In the genomic region with DNA sequence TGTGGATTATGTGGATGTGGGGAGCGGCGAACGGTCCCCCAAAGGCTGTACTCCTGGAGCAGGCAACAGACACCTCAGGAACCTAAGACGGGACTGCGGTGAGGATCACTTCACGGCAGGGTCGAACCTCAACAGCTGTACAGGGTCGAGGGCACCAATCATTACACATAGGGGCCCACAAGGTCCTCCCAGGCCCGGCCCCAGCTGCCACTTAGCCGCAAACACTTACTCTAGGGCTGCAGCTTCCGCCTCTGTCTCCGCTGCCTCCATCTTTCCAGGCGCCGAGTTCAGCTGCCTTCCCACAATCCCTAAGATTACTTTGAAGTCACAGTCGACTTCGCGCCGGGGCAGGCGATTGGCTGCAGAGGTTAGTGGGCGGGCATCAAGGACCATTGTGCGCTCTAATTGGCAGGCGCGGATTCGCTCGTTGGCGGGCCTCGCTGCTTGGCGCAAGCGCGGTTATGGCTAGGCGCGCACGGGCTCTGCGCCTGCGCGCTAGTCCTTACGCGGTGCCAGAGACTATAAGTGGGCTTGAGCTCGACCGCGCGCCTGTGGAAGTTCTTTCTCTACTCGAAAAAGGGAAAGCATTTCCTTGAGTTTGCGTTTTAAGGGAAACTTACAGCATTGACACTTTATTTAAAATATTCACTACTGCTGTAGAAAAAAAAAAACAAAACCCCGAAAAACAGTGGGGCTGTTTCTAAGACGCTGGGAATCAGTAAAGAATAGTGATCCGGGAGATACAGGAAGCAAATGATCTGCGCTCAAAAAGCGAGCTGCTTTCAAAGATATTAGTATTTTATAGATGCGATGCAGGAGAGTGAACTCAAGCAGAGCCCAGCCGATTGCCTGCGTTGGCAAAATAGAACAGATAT, we compare ENCODE assay signal across 1 cellular context.
TF ChIP-seq lines count a peak whose summit lies in the region.

A gene with protein sequence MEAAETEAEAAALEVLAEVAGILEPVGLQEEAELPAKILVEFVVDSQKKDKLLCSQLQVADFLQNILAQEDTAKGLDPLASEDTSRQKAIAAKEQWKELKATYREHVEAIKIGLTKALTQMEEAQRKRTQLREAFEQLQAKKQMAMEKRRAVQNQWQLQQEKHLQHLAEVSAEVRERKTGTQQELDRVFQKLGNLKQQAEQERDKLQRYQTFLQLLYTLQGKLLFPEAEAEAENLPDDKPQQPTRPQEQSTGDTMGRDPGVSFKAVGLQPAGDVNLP (minus strand): TSS at position 293 of the 875 bp plus-strand sequence. CDS start 23 bp downstream, at position 270.

TF ChIP-seq in K562, 482 proteins besides CTCF, POLR2A, EP300 and RAD21 (continued from another document and continues in another):
- TF ChIP-seq ARID4B (CRISPR knock-in tag; IDR thresholded peaks at IDR 0.05) = no peak
- no peak for TF ChIP-seq BHLHE40 (IDR thresholded peaks at IDR 0.05; ENCODE audit: low read length)
- no peak for TF ChIP-seq HOXB6 (CRISPR knock-in tag; IDR thresholded peaks at IDR 0.05; ENCODE audit: borderline replicate concordance)
- no peak for TF ChIP-seq PCBP2 (IDR thresholded peaks at IDR 0.05; ENCODE audit: low read depth, low read length, poor library complexity, severe bottlenecking)
- TF ChIP-seq NR2F6 (CRISPR knock-in tag; IDR thresholded peaks at IDR 0.05) = no peak
- no peak for TF ChIP-seq PYGO2 (tag; IDR thresholded peaks at IDR 0.05)
- TF ChIP-seq ZFP30 (CRISPR knock-in tag; IDR thresholded peaks at IDR 0.05; ENCODE audit: borderline replicate concordance) = no peak
- no peak for TF ChIP-seq NFE2 (IDR thresholded peaks at IDR 0.05; ENCODE audit: low read depth)
- no peak for TF ChIP-seq IRF9 (tag; IDR thresholded peaks at IDR 0.05)
- no peak for TF ChIP-seq ZBTB7A (IDR thresholded peaks at IDR 0.05; ENCODE audit: borderline replicate concordance, control insufficient read depth, low read depth, low read length)
- no peak for TF ChIP-seq ZNF445 (CRISPR knock-in tag; IDR thresholded peaks at IDR 0.05; ENCODE audit: low read depth)
- TF ChIP-seq ZZZ3 (IDR thresholded peaks at IDR 0.05) = peak; percentile 43; the same call in 1 of the 2 replicates
- TF ChIP-seq BRD4 (IDR thresholded peaks at IDR 0.05) = no peak
- TF ChIP-seq HNRNPUL1 (IDR thresholded peaks at IDR 0.05; ENCODE audit: low read length) = no peak
- peak; percentile 98 for TF ChIP-seq TCF7 (IDR thresholded peaks at IDR 0.05; ENCODE audit: borderline replicate concordance)
- no peak for TF ChIP-seq SMARCA4 (IDR thresholded peaks at IDR 0.05)
- TF ChIP-seq, protein P1, sequence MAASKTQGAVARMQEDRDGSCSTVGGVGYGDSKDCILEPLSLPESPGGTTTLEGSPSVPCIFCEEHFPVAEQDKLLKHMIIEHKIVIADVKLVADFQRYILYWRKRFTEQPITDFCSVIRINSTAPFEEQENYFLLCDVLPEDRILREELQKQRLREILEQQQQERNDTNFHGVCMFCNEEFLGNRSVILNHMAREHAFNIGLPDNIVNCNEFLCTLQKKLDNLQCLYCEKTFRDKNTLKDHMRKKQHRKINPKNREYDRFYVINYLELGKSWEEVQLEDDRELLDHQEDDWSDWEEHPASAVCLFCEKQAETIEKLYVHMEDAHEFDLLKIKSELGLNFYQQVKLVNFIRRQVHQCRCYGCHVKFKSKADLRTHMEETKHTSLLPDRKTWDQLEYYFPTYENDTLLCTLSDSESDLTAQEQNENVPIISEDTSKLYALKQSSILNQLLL (CRISPR knock-in tag; IDR thresholded peaks at IDR 0.05; ENCODE audit: borderline replicate concordance) = no peak
- no peak for TF ChIP-seq ZSCAN29 (IDR thresholded peaks at IDR 0.05)
- TF ChIP-seq MTA2 (IDR thresholded peaks at IDR 0.05; ENCODE audit: low read depth) = no peak
- no peak for TF ChIP-seq FIP1L1 (IDR thresholded peaks at IDR 0.05; ENCODE audit: low read depth, low read length, poor library complexity, severe bottlenecking)
- TF ChIP-seq, protein P2, sequence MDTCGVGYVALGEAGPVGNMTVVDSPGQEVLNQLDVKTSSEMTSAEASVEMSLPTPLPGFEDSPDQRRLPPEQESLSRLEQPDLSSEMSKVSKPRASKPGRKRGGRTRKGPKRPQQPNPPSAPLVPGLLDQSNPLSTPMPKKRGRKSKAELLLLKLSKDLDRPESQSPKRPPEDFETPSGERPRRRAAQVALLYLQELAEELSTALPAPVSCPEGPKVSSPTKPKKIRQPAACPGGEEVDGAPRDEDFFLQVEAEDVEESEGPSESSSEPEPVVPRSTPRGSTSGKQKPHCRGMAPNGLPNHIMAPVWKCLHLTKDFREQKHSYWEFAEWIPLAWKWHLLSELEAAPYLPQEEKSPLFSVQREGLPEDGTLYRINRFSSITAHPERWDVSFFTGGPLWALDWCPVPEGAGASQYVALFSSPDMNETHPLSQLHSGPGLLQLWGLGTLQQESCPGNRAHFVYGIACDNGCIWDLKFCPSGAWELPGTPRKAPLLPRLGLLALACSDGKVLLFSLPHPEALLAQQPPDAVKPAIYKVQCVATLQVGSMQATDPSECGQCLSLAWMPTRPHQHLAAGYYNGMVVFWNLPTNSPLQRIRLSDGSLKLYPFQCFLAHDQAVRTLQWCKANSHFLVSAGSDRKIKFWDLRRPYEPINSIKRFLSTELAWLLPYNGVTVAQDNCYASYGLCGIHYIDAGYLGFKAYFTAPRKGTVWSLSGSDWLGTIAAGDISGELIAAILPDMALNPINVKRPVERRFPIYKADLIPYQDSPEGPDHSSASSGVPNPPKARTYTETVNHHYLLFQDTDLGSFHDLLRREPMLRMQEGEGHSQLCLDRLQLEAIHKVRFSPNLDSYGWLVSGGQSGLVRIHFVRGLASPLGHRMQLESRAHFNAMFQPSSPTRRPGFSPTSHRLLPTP (IDR thresholded peaks at IDR 0.05; ENCODE audit: borderline replicate concordance, extremely low read depth, insufficient read length) = no peak
- TF ChIP-seq PHF21A (IDR thresholded peaks at IDR 0.05; ENCODE audit: borderline replicate concordance, low read depth) = no peak
- no peak for TF ChIP-seq ARID3B (CRISPR knock-in tag; IDR thresholded peaks at IDR 0.05; ENCODE audit: borderline replicate concordance)
- no peak for TF ChIP-seq GABPB2 (CRISPR knock-in tag; conservative IDR thresholded peaks at IDR 0.05)
- TF ChIP-seq, protein P3, sequence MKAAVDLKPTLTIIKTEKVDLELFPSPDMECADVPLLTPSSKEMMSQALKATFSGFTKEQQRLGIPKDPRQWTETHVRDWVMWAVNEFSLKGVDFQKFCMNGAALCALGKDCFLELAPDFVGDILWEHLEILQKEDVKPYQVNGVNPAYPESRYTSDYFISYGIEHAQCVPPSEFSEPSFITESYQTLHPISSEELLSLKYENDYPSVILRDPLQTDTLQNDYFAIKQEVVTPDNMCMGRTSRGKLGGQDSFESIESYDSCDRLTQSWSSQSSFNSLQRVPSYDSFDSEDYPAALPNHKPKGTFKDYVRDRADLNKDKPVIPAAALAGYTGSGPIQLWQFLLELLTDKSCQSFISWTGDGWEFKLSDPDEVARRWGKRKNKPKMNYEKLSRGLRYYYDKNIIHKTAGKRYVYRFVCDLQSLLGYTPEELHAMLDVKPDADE (conservative IDR thresholded peaks at IDR 0.05; ENCODE audit: control insufficient read depth, low read depth, low read length) = peak; percentile 79; the same call in 1 of the 2 replicates
- TF ChIP-seq ELF2 (CRISPR knock-in tag; IDR thresholded peaks at IDR 0.05) = no peak
- TF ChIP-seq NFE2L1 (tag; IDR thresholded peaks at IDR 0.05; ENCODE audit: borderline replicate concordance, low read depth) = no peak
- TF ChIP-seq, protein P4, sequence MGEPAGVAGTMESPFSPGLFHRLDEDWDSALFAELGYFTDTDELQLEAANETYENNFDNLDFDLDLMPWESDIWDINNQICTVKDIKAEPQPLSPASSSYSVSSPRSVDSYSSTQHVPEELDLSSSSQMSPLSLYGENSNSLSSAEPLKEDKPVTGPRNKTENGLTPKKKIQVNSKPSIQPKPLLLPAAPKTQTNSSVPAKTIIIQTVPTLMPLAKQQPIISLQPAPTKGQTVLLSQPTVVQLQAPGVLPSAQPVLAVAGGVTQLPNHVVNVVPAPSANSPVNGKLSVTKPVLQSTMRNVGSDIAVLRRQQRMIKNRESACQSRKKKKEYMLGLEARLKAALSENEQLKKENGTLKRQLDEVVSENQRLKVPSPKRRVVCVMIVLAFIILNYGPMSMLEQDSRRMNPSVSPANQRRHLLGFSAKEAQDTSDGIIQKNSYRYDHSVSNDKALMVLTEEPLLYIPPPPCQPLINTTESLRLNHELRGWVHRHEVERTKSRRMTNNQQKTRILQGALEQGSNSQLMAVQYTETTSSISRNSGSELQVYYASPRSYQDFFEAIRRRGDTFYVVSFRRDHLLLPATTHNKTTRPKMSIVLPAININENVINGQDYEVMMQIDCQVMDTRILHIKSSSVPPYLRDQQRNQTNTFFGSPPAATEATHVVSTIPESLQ (CRISPR knock-in tag; IDR thresholded peaks at IDR 0.05) = no peak; the same call in 1 of the 2 replicates
- TF ChIP-seq XRCC4 (IDR thresholded peaks at IDR 0.05; ENCODE audit: extremely low read depth, insufficient read depth, insufficient read length) = no peak
- no peak for TF ChIP-seq IRF2 (CRISPR knock-in tag; IDR thresholded peaks at IDR 0.05)
- TF ChIP-seq, protein P5, sequence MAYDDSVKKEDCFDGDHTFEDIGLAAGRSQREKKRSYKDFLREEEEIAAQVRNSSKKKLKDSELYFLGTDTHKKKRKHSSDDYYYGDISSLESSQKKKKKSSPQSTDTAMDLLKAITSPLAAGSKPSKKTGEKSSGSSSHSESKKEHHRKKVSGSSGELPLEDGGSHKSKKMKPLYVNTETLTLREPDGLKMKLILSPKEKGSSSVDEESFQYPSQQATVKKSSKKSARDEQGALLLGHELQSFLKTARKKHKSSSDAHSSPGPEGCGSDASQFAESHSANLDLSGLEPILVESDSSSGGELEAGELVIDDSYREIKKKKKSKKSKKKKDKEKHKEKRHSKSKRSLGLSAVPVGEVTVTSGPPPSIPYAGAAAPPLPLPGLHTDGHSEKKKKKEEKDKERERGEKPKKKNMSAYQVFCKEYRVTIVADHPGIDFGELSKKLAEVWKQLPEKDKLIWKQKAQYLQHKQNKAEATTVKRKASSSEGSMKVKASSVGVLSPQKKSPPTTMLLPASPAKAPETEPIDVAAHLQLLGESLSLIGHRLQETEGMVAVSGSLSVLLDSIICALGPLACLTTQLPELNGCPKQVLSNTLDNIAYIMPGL (CRISPR knock-in tag; IDR thresholded peaks at IDR 0.05) = no peak
- no peak for TF ChIP-seq MAFG (tag; conservative IDR thresholded peaks at IDR 0.05)
- TF ChIP-seq NCOA2 (IDR thresholded peaks at IDR 0.05; ENCODE audit: partially characterized antibody in 2 of 2) = no peak
- TF ChIP-seq TFE3 (CRISPR knock-in tag; IDR thresholded peaks at IDR 0.05) = no peak
- TF ChIP-seq CC2D1A (IDR thresholded peaks at IDR 0.05) = peak; percentile 59; the same call in 1 of the 2 replicates
